8 cellular contexts compared by ENCODE assay signal in genomic region chr10:17200885-17201164, GRCh38. TPM values are rescaled to one million over a fixed set of nuclear protein-coding genes. Genes with fewer than 3 reads are reported as not detected.
A peak's percentile ranks its signal among the peaks of the same experiment; 100 is the strongest.
DNase-seq lines count a peak whose midpoint lies in the region; ATAC-seq and TF ChIP-seq lines count a peak whose summit lies in the region.

No MANE protein-coding gene starts in this region.

- H3K27me3 ChIP-seq in CD4-positive, alpha-beta T cell (ENCODE audit: control insufficient read depth, insufficient read depth, low read length) = no peaks in the 10 kb centered on the region
- no peaks in the 10 kb centered on the region for H3K27me3 ChIP-seq in kidney epithelial cell (ENCODE audit: control insufficient read depth, insufficient read depth, low read length)

- intact Hi-C loops in CD4-positive, alpha-beta T cell (cut with DNase I, micrococcal nuclease) = loop anchor here (1.0 to 10.0 kb wide), 3 partner anchors 27 to 176 kb away; partner anchors contain the start of gene VIM (in 1 of the 2)

- H3K4me1 Mint-ChIP-seq in CD4-positive, alpha-beta T cell (ENCODE audit: low read depth) = peaks cover 43% of the 10 kb centered on the region

- peak; percentile 49 for ATAC-seq in CD4-positive, alpha-beta T cell (ENCODE audit: poor library complexity)
- ATAC-seq in GM19035 (IDR thresholded peaks at IDR 0.05; ENCODE audit: unreplicated experiment) (peak; percentile 13), HG03139 (IDR thresholded peaks at IDR 0.05; ENCODE audit: unreplicated experiment) (peak; percentile 26)
- peak; percentile 24 for ATAC-seq in stimulated activated naive CD8-positive, alpha-beta T cell treated with anti-CD3 and anti-CD28 coated beads, Interleukin-15, Interleukin-2, amounts not matched to agents 100 U/mL and 50 U/mL, for 24 hours

- CTCF ChIA-PET in CD4-positive, alpha-beta T cell (lab: Charles Lee) = interaction anchor here (0.9 to 3.2 kb wide), 6 partner anchors 28 to 198 kb away, joined by 3 to 47 read pairs (median 3); partner anchors contain the start of gene VIM

- no peaks in the 10 kb centered on the region for H3K9me3 Mint-ChIP-seq in CD4-positive, alpha-beta T cell

- peak overlapping the region; percentile 96 for H3K27ac Mint-ChIP-seq in CD4-positive, alpha-beta T cell

- no peaks in the 10 kb centered on the region for H3K27me3 Mint-ChIP-seq in CD4-positive, alpha-beta T cell

- no peaks in the 10 kb centered on the region for H3K36me3 Mint-ChIP-seq in CD4-positive, alpha-beta T cell (ENCODE audit: low read depth)

- H3K4me3 Mint-ChIP-seq in CD4-positive, alpha-beta T cell = peak overlapping the region; percentile 89

- H3K36me3 ChIP-seq in kidney epithelial cell (ENCODE audit: control insufficient read depth, insufficient read depth, low read length) = no peaks in the 10 kb centered on the region

- H3K4me3 ChIP-seq in cardiac fibroblast (replicated peaks in 1 of 2; ENCODE audit: low read depth in 2 of 2, low read length in 2 of 2) (peak overlapping the region; percentile 58 to 69), kidney epithelial cell (ENCODE audit: low read depth, low read length) (peak overlapping the region; percentile 78)

- POLR2A ChIA-PET in CD4-positive, alpha-beta T cell (lab: Charles Lee) = interaction anchor here (0.7 to 10.5 kb wide), 12 partner anchors 9 to 443 kb away, joined by 3 to 375 read pairs (median 4); partner anchors contain the start of genes RSU1, STAM and VIM

- peak overlapping the region; percentile 89 for H3K27ac ChIP-seq in CD4-positive, alpha-beta T cell (ENCODE audit: low read depth, low read length)

- TF ChIP-seq CTCF in CD4-positive, alpha-beta T cell (IDR thresholded peaks at IDR 0.05) = peak; percentile 8
- TF ChIP-seq CTCF in cardiac fibroblast (IDR thresholded peaks at IDR 0.05; ENCODE audit: low read depth, low read length) (no peak), kidney epithelial cell (IDR thresholded peaks at IDR 0.05; ENCODE audit: insufficient read depth, low read length, poor library complexity, severe bottlenecking) (no peak)

- DNase-seq in CD4-positive, alpha-beta T cell = peak in 5 of 10 experiments; percentile 8 to 36 (median 29)
- DNase-seq in RPMI8226 = peak; percentile 62
- DNase-seq in cardiac fibroblast (ENCODE audit: low read depth in 2 of 2) = peak; percentile 61 to 71
- no peak for DNase-seq in kidney epithelial cell (ENCODE audit: low read depth)
- DNase-seq in stimulated activated naive CD8-positive, alpha-beta T cell treated with anti-CD3 and anti-CD28 coated beads, Interleukin-15, Interleukin-2, amounts not matched to agents 100 U/mL and 50 U/mL, for 24 hours = no peak
- no peak for DNase-seq in NCI-H446 treated with DMSO at 0.1 percent for 48 hours (lab: John Stamatoyannopoulos, UW)

- no peaks in the 10 kb centered on the region for H3K9me3 ChIP-seq in CD4-positive, alpha-beta T cell (ENCODE audit: control insufficient read depth, low read length)

RNA-seq across cellular contexts. Expression of gene TRDMT1, which starts 0.6 kb away (rescaled TPM):
- total RNA-seq in CD4-positive, alpha-beta T cell = 10 to 100 TPM; 20.3 to 21.3 TPM
- total RNA-seq in kidney epithelial cell = 6.3 and 7.4 TPM in 2 replicates

RNA-seq across cellular contexts. Expression of gene VIM, which starts 27.2 kb away (rescaled TPM):
- 1,000 to 10,000 TPM; 1,576 to 1,603 TPM for total RNA-seq in CD4-positive, alpha-beta T cell
- total RNA-seq in kidney epithelial cell = 5,277 and 5,556 TPM in 2 replicates

Comparison
In these comparisons a context has a peak if more than half of its experiments do, and no peak if none do; other contexts are left out.
1. DNase-seq: peak in RPMI8226 (single experiment) and cardiac fibroblast (2 of 2); none in kidney epithelial cell (single experiment), stimulated activated naive CD8-positive, alpha-beta T cell treated with anti-CD3 and anti-CD28 coated beads, Interleukin-15, Interleukin-2, amounts not matched to agents 100 U/mL and 50 U/mL, for 24 hours (single experiment) and NCI-H446 treated with DMSO at 0.1 percent for 48 hours (single experiment).
2. Peak in every context shown above with its lines, with median percentiles within 50 percentile points of each other: ATAC-seq.